18 cellular contexts compared by ENCODE assay signal in genomic region chr6:169118346-169118830, GRCh38.
DNase-seq lines count a peak whose midpoint lies in the region; ATAC-seq, FAIRE-seq and TF ChIP-seq lines count a peak whose summit lies in the region.
"Had no signal": no experiment of that assay in that cellular context is flagged by ENCODE, and none has a peak within 500 bp of the region (broad histone marks: within the 10 kb centered on the region; RNA-seq: fewer than 3 reads in every experiment).

No MANE protein-coding gene starts in this region.

- no peak overlapping the region for H4K91ac ChIP-seq in IMR-90 (ENCODE audit: insufficient read depth, low read depth, low read length)

- no peaks in the 10 kb centered on the region for H3K4me1 ChIP-seq in IMR-90 (ENCODE audit: control insufficient read depth, insufficient read depth, low read length)
- H3K4me1 ChIP-seq in lung (ENCODE audit: control insufficient read depth in 2 of 2, insufficient read depth in 2 of 2, low read length in 2 of 2): no peaks in the 10 kb centered on the region
- H3K4me1 ChIP-seq: Caco-2 had no signal

- H3K23ac ChIP-seq in IMR-90 (ENCODE audit: low read depth, low read length): no peak overlapping the region

- peak; percentile 45 for FAIRE-seq in GM12891 (lab: Jason Lieb, UNC)
- FAIRE-seq: G401.6, GM19239, H1 had no signal

- no peak overlapping the region for H3K4me2 ChIP-seq in IMR-90 (ENCODE audit: low read depth, low read length)

- WGBS in IMR-90 (ENCODE audit: extremely low coverage in 2 of 2, insufficient read length in 1 of 2), 2 experiments: no CpG with 5 or more reads among the region's 7 CpGs
- WGBS in lung, 2 donors: 85 to 86% methylated on average over 7 of the region's 7 CpGs

- TF ChIP-seq CTCF in IMR-90 (conservative IDR thresholded peaks at IDR 0.05; ENCODE audit: low read depth, low read length) (no peak), lung (IDR thresholded peaks at IDR 0.05; ENCODE audit: control extremely low read depth, extremely low read depth) (no peak), WERI-Rb-1 (IDR thresholded peaks at IDR 0.05; ENCODE audit: low read depth, low read length) (no peak)

- no peak overlapping the region for H3K4ac ChIP-seq in IMR-90 (ENCODE audit: low read depth, low read length)

- CTCF ChIA-PET in IMR-90 (lab: Yijun Ruan, JAX): no interaction called here

- H3K9me1 ChIP-seq in IMR-90 (ENCODE audit: insufficient read depth, low read length): no peaks in the 10 kb centered on the region

- H4K8ac ChIP-seq in IMR-90 (ENCODE audit: low read depth in 2 of 2, low read length in 2 of 2): no peak overlapping the region

- H3K27ac ChIP-seq in IMR-90 (ENCODE audit: insufficient read depth, low read length) (no peak overlapping the region), lung (ENCODE audit: low read depth in 1 of 2, low read length in 1 of 2) (no peak overlapping the region), WERI-Rb-1 (no peak overlapping the region)
- H3K27ac ChIP-seq: C4-2B, GM23248 had no signal

- BruUV-seq in IMR-90 (replicated peaks; lab: Mats Ljungman, UMichigan): no TSS peak

- H2BK120ac ChIP-seq in IMR-90 (ENCODE audit: low read depth, low read length): no peak overlapping the region

- TF ChIP-seq POLR2A in GM12891 (IDR thresholded peaks at IDR 0.05; ENCODE audit: low read depth, low read length) (no peak), IMR-90 (IDR thresholded peaks at IDR 0.05; ENCODE audit: low read depth, low read length) (no peak)

- H3K27me3 ChIP-seq in IMR-90 (ENCODE audit: control insufficient read depth, insufficient read depth, low read length) (no peaks in the 10 kb centered on the region; the same call in 1 of the 2 replicates), lung (ENCODE audit: control insufficient read depth, insufficient read depth) (no peaks in the 10 kb centered on the region), WERI-Rb-1 (ENCODE audit: insufficient read depth, low read depth, severe bottlenecking) (no peaks in the 10 kb centered on the region)

- no peak overlapping the region for H2BK20ac ChIP-seq in IMR-90 (ENCODE audit: low read depth, low read length)

- H3K79me1 ChIP-seq in IMR-90 (ENCODE audit: low read depth in 1 of 2, low read length in 2 of 2): no peaks in the 10 kb centered on the region

- no peak overlapping the region for H3K9ac ChIP-seq in IMR-90 (ENCODE audit: low read depth, low read length)
- H3K9ac ChIP-seq: GM23248 had no signal

- H2AK5ac ChIP-seq in IMR-90 (ENCODE audit: low read depth, low read length): no peak overlapping the region

- H3K14ac ChIP-seq in IMR-90 (replicated peaks; ENCODE audit: low read depth, low read length): no peak overlapping the region

- no peak overlapping the region for H3K18ac ChIP-seq in IMR-90 (ENCODE audit: low read depth, low read length)

- no peak overlapping the region for H3K56ac ChIP-seq in IMR-90 (ENCODE audit: extremely low read depth, insufficient read depth, low read length)

- no peak for DNase-seq in GM12891 (ENCODE audit: insufficient read length, low spot score)
- DNase-seq in IMR-90: no peak
- DNase-seq in lung (ENCODE audit: low spot score): peak; percentile 18
- no peak for DNase-seq in OCI-M2 (lab: John Stamatoyannopoulos, UW; ENCODE audit: unreplicated experiment)
- DNase-seq in WERI-Rb-1: no peak
- no peak for DNase-seq in KBM-7
- DNase-seq: Caco-2; CD4-positive, CD25-positive, alpha-beta regulatory T cell; CD8-positive, alpha-beta T cell; DMS153; DND-41; GM23248; H7; HCEC 1CT had no signal

- H3K4me3 ChIP-seq in IMR-90 (ENCODE audit: insufficient read depth, low read depth, low read length) (no peak overlapping the region), lung (no peak overlapping the region), WERI-Rb-1 (ENCODE audit: low read depth, low read length) (no peak overlapping the region)
- H3K4me3 ChIP-seq: GM23248 had no signal

- H3K9me3 ChIP-seq in IMR-90 (ENCODE audit: control insufficient read depth, insufficient read depth, low read length) (no peaks in the 10 kb centered on the region), lung (ENCODE audit: control insufficient read depth in 2 of 2, insufficient read depth in 1 of 2, low read length in 1 of 2) (peaks cover 0 to 2% of the 10 kb centered on the region in 2 donors), WERI-Rb-1 (ENCODE audit: severe bottlenecking) (no peaks in the 10 kb centered on the region)
- H3K9me3 ChIP-seq: Caco-2 had no signal

- H4K20me1 ChIP-seq in IMR-90 (ENCODE audit: insufficient read depth, low read length): no peaks in the 10 kb centered on the region

- H3K36me3 ChIP-seq in IMR-90 (ENCODE audit: control insufficient read depth, insufficient read depth, low read length) (no peaks in the 10 kb centered on the region), lung (ENCODE audit: control insufficient read depth in 2 of 2, insufficient read depth in 2 of 2, low read length in 2 of 2) (no peaks in the 10 kb centered on the region), WERI-Rb-1 (no peaks in the 10 kb centered on the region)

- no peak overlapping the region for H2AK9ac ChIP-seq in IMR-90 (replicated peaks; ENCODE audit: low read depth, low read length, poor library complexity)

- ATAC-seq in IMR-90 (ENCODE audit: low read depth): no peak
- ATAC-seq in lung (ENCODE audit: insufficient read depth, low FRiP score): no peak
- ATAC-seq: CD8-positive, alpha-beta T cell had no signal

- POLR2A ChIA-PET in IMR-90 (lab: Charles Lee; ENCODE audit: unreplicated experiment): no interaction called here

- intact Hi-C loops in IMR-90 (cut with micrococcal nuclease): no loop called here

- H2AFZ ChIP-seq in IMR-90 (replicated peaks; ENCODE audit: low read length, poor library complexity): peak overlapping the region; percentile 60
- H2AFZ ChIP-seq: GM23248 had no signal

- H2BK5ac ChIP-seq in IMR-90 (ENCODE audit: low read depth, low read length, poor library complexity, severe bottlenecking): no peak overlapping the region

- no peak overlapping the region for H4K5ac ChIP-seq in IMR-90 (ENCODE audit: low read depth, low read length)

- dilution Hi-C loops in IMR-90 (cut with HindIII; ENCODE audit: low sequenced_read_pairs, unreplicated experiment): no loop called here

- no peak for TF ChIP-seq RAD21 in IMR-90 (IDR thresholded peaks at IDR 0.05; ENCODE audit: low read length)

- H2BK15ac ChIP-seq in IMR-90 (ENCODE audit: low read depth, low read length): no peak overlapping the region

- in situ Hi-C loops in IMR-90 (cut with MboI; ENCODE audit: low sequenced_read_pairs): no loop called here
- in situ Hi-C loops in KBM-7 (cut with MboI; ENCODE audit: low pct_unique_long_range_greater_than_20kb, low sequenced_read_pairs): no loop called here

TF ChIP-seq in GM12891, 5 proteins besides CTCF, POLR2A, EP300 and RAD21:
- TF ChIP-seq PAX5 (IDR thresholded peaks at IDR 0.05; ENCODE audit: insufficient read depth, low read length, severe bottlenecking): no peak
- no peak for TF ChIP-seq POU2F2 (IDR thresholded peaks at IDR 0.05; ENCODE audit: low read depth, low read length)
- no peak for TF ChIP-seq POLR2AphosphoS5 (IDR thresholded peaks at IDR 0.05; ENCODE audit: low read depth, low read length)
- TF ChIP-seq TAF1 (IDR thresholded peaks at IDR 0.05; ENCODE audit: low read depth, low read length): no peak
- TF ChIP-seq SPI1 (IDR thresholded peaks at IDR 0.05; ENCODE audit: low read depth, low read length): no peak

TF ChIP-seq in IMR-90, 13 proteins besides CTCF, POLR2A, EP300 and RAD21:
- no peak for TF ChIP-seq MAZ (IDR thresholded peaks at IDR 0.05; ENCODE audit: borderline replicate concordance, low read depth, low read length)
- no peak for TF ChIP-seq MXI1 (IDR thresholded peaks at IDR 0.05; ENCODE audit: borderline replicate concordance, low read depth, low read length)
- no peak for TF ChIP-seq RFX5 (IDR thresholded peaks at IDR 0.05; ENCODE audit: low read depth, low read length)
- TF ChIP-seq MAFK (IDR thresholded peaks at IDR 0.05; ENCODE audit: low read depth, low read length): no peak
- TF ChIP-seq CHD1 (IDR thresholded peaks at IDR 0.05; ENCODE audit: low read depth, low read length): no peak
- no peak for TF ChIP-seq RCOR1 (IDR thresholded peaks at IDR 0.05; ENCODE audit: insufficient replicate concordance, low read length)
- TF ChIP-seq FOS (IDR thresholded peaks at IDR 0.05; ENCODE audit: low read depth, low read length): no peak
- TF ChIP-seq CEBPB (IDR thresholded peaks at IDR 0.05; ENCODE audit: low read depth, low read length): no peak
- TF ChIP-seq, protein P1, sequence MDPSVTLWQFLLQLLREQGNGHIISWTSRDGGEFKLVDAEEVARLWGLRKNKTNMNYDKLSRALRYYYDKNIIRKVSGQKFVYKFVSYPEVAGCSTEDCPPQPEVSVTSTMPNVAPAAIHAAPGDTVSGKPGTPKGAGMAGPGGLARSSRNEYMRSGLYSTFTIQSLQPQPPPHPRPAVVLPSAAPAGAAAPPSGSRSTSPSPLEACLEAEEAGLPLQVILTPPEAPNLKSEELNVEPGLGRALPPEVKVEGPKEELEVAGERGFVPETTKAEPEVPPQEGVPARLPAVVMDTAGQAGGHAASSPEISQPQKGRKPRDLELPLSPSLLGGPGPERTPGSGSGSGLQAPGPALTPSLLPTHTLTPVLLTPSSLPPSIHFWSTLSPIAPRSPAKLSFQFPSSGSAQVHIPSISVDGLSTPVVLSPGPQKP (IDR thresholded peaks at IDR 0.05; ENCODE audit: borderline replicate concordance, low read depth, low read length): no peak
- TF ChIP-seq BHLHE40 (IDR thresholded peaks at IDR 0.05; ENCODE audit: low read depth, low read length): no peak
- TF ChIP-seq NFE2L2 (IDR thresholded peaks at IDR 0.05; ENCODE audit: low read depth, low read length): no peak
- TF ChIP-seq, protein P2, sequence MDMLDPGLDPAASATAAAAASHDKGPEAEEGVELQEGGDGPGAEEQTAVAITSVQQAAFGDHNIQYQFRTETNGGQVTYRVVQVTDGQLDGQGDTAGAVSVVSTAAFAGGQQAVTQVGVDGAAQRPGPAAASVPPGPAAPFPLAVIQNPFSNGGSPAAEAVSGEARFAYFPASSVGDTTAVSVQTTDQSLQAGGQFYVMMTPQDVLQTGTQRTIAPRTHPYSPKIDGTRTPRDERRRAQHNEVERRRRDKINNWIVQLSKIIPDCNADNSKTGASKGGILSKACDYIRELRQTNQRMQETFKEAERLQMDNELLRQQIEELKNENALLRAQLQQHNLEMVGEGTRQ (IDR thresholded peaks at IDR 0.05; ENCODE audit: low read depth, low read length): no peak
